ENCODE assay signal across 1 cellular context in genomic region chr4:184733654-184734524, GRCh38.
TF ChIP-seq lines count a peak whose summit lies in the region.

TSS of gene CENPU (minus strand) at chr4:184734096. CDS start at chr4:184734062, 34 bp downstream.

TF ChIP-seq in HepG2, 621 proteins besides CTCF, POLR2A, EP300 and RAD21 (continued from another document and continues in another):
- TF ChIP-seq STAT6 (CRISPR knock-in tag; IDR thresholded peaks at IDR 0.05; ENCODE audit: borderline replicate concordance): 0 out of 2 replicates have a peak, but pooled peaks have one; percentile 89
- TF ChIP-seq ZSCAN5A (CRISPR knock-in tag; IDR thresholded peaks at IDR 0.05; ENCODE audit: borderline replicate concordance): peak; percentile 89; the same call in 1 of the 2 replicates
- TF ChIP-seq JUNB (CRISPR knock-in tag; IDR thresholded peaks at IDR 0.05; ENCODE audit: borderline replicate concordance): peak; percentile 24; the same call in 1 of the 2 replicates
- peak; percentile 97 for TF ChIP-seq ZNF670 (CRISPR knock-in tag; IDR thresholded peaks at IDR 0.05; ENCODE audit: borderline replicate concordance)
- TF ChIP-seq ZNF12 (CRISPR knock-in tag; IDR thresholded peaks at IDR 0.05): peak; percentile 77; the same call in 1 of the 2 replicates
- TF ChIP-seq ZNF615 (CRISPR knock-in tag; IDR thresholded peaks at IDR 0.05; ENCODE audit: borderline replicate concordance): peak; percentile 98; the same call in 1 of the 2 replicates
- TF ChIP-seq PITX1 (CRISPR knock-in tag; IDR thresholded peaks at IDR 0.05): peak; percentile 86
- no peak for TF ChIP-seq TCF12 (IDR thresholded peaks at IDR 0.05)
- no peak; the same call in 1 of the 2 replicates for TF ChIP-seq TCF12 (CRISPR knock-in tag; IDR thresholded peaks at IDR 0.05)
- peak; percentile 88; the same call in 1 of the 2 replicates for TF ChIP-seq E2F2 (CRISPR knock-in tag; IDR thresholded peaks at IDR 0.05; ENCODE audit: borderline replicate concordance)
- peak; percentile 81 for TF ChIP-seq ZBTB43 (CRISPR knock-in tag; conservative IDR thresholded peaks at IDR 0.05)
- no peak for TF ChIP-seq ZNF644 (CRISPR knock-in tag; IDR thresholded peaks at IDR 0.05; ENCODE audit: low read depth)
- TF ChIP-seq ZNF574 (CRISPR knock-in tag; IDR thresholded peaks at IDR 0.05): peak; percentile 91
- TF ChIP-seq AKNA (CRISPR knock-in tag; IDR thresholded peaks at IDR 0.05; ENCODE audit: borderline replicate concordance): 0 out of 2 replicates have a peak, but pooled peaks have one; percentile 56
- TF ChIP-seq USF2 (IDR thresholded peaks at IDR 0.05; ENCODE audit: low read depth, low read length): peak; percentile 37
- TF ChIP-seq USF2 (CRISPR knock-in tag; IDR thresholded peaks at IDR 0.05; ENCODE audit: borderline replicate concordance): peak; percentile 88
- TF ChIP-seq ZNF343 (CRISPR knock-in tag; IDR thresholded peaks at IDR 0.05): peak; percentile 81; the same call in 1 of the 2 replicates
- peak; percentile 99 for TF ChIP-seq E2F5 (CRISPR knock-in tag; conservative IDR thresholded peaks at IDR 0.05)
- TF ChIP-seq ZNF572 (CRISPR knock-in tag; IDR thresholded peaks at IDR 0.05): 0 out of 2 replicates have a peak, but pooled peaks have one; percentile 26
- peak; percentile 86 for TF ChIP-seq FOXA3 (CRISPR knock-in tag; IDR thresholded peaks at IDR 0.05)
- peak; percentile 99 for TF ChIP-seq ARNT2 (CRISPR knock-in tag; IDR thresholded peaks at IDR 0.05; ENCODE audit: low read depth)
- peak; percentile 95 for TF ChIP-seq KAT8 (CRISPR knock-in tag; IDR thresholded peaks at IDR 0.05)
- peak; percentile 98 for TF ChIP-seq ZGPAT (CRISPR knock-in tag; IDR thresholded peaks at IDR 0.05)
- peak; percentile 98 for TF ChIP-seq ZBTB20 (CRISPR knock-in tag; IDR thresholded peaks at IDR 0.05; ENCODE audit: borderline replicate concordance, low read depth)
- TF ChIP-seq PCBP2 (optimal IDR thresholded peaks at IDR 0.05; ENCODE audit: low read depth, low read length, poor library complexity, severe bottlenecking): no peak
- TF ChIP-seq ARID3A (IDR thresholded peaks at IDR 0.05; ENCODE audit: low read depth, low read length): peak; percentile 77
- TF ChIP-seq SAP130 (CRISPR knock-in tag; IDR thresholded peaks at IDR 0.05; ENCODE audit: low read depth): peak; percentile 98
- peak; percentile 83; the same call in 1 of the 2 replicates for TF ChIP-seq ZSCAN30 (CRISPR knock-in tag; IDR thresholded peaks at IDR 0.05)
- no peak for TF ChIP-seq MTA3 (CRISPR knock-in tag; IDR thresholded peaks at IDR 0.05)
- peak; percentile 98 for TF ChIP-seq ZNF772 (CRISPR knock-in tag; IDR thresholded peaks at IDR 0.05)
